18 cellular contexts compared by ENCODE assay signal in the genomic region with DNA sequence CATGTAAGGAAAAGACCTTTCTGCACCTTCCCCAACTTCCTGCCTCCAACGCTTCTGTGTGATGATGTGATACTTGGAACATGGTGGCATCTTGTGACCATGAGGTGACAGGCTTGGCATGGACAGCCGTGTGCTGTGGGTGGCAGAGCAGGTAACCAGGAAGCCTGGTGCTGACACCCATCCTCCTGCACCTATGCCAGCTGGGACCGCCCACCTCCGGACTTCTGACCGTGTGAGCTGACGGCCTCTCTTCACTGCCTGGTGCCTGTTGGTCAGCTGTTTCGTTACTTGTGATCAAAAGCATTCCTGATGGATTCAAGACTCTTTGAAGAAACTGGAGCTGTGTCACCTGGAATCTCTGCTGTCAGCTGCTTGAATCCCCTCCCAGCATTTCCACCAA.
"Had no signal": no experiment of that assay in that cellular context is flagged by ENCODE, and none has a peak within 500 bp of the region (broad histone marks: within the 10 kb centered on the region; RNA-seq: fewer than 3 reads in every experiment).

No MANE protein-coding gene starts in this region.

- FAIRE-seq: endometrium had no signal

- H3K4me1 ChIP-seq: left lung, tibial artery had no signal

- H3K4me3 ChIP-seq: coronary artery, esophagus muscularis mucosa, hepatocyte, left lung, SK-N-MC, tibial artery had no signal

- H2AFZ ChIP-seq: hepatocyte had no signal

- H3K27ac ChIP-seq: coronary artery, esophagus muscularis mucosa, hepatocyte, left lung, neutrophil, SK-N-MC, tibial artery had no signal

- DNase-seq: activated B cell treated with CpG ODN at 0.5 μM for 24 hours; activated CD4-positive, alpha-beta T cell treated with anti-CD3 and anti-CD28 coated beads for 4 hours; activated CD8-positive, alpha-beta T cell treated with anti-CD3 and anti-CD28 coated beads, Interleukin-2, amount 10 ng/mL, durations not matched to agents 7 days and 5 days; activated naive CD4-positive, alpha-beta T cell treated with anti-CD3 and anti-CD28 coated beads for 36 hours; activated T-cell treated with anti-CD3 and anti-CD28 coated beads, Interleukin-2, amount 50 U/mL, for 4 hours; left lung; natural killer cell; stimulated activated CD4-positive, alpha-beta T cell treated with anti-CD3 and anti-CD28 coated beads, Interleukin-12 subunit alpha, Interleukin-12 subunit beta, amount 100 ng/mL, for 4 hours; stimulated activated CD4-positive, alpha-beta T cell treated with anti-CD3 and anti-CD28 coated beads, Interleukin-1b, Interleukin-23, amount 100 ng/mL, for 48 hours; stimulated activated CD8-positive, alpha-beta memory T cell treated with anti-CD3 and anti-CD28 coated beads, Interleukin-4, amount 100 ng/mL, for 48 hours; stimulated activated naive CD4-positive, alpha-beta T cell; tibial artery had no signal

- H3K9me3 ChIP-seq: esophagus muscularis mucosa, neutrophil, tibial artery had no signal

- H3K4me2 ChIP-seq: hepatocyte had no signal

- ATAC-seq: activated CD8-positive, alpha-beta T cell treated with anti-CD3 and anti-CD28 coated beads, Interleukin-2, amount 10 ng/mL, durations not matched to agents 7 days and 5 days; activated T-cell treated with anti-CD3 and anti-CD28 coated beads, Interleukin-2, amount 50 U/mL, for 4 hours; natural killer cell had no signal

- H3K27me3 ChIP-seq: esophagus muscularis mucosa, left lung had no signal

- H3K79me2 ChIP-seq: hepatocyte had no signal

- H3K36me3 ChIP-seq: esophagus muscularis mucosa, left lung, neutrophil, tibial artery had no signal
